Comparison of ENCODE assay signal across 3 cellular contexts in genomic region chr11:68954970-68955958, GRCh38.
A peak's percentile ranks its signal among the peaks of the same experiment; 100 is the strongest.
TF ChIP-seq lines count a peak whose summit lies in the region.

No MANE protein-coding gene starts in this region.

TF ChIP-seq in K562, 482 proteins besides CTCF, POLR2A, EP300 and RAD21 (continues in another document):
- TF ChIP-seq MTA1 (IDR thresholded peaks at IDR 0.05; ENCODE audit: borderline replicate concordance) = no peak
- peak; percentile 37 for TF ChIP-seq DACH1 (IDR thresholded peaks at IDR 0.05; ENCODE audit: partially characterized antibody)
- no peak for TF ChIP-seq PBX2 (CRISPR knock-in tag; IDR thresholded peaks at IDR 0.05; ENCODE audit: low read depth)
- TF ChIP-seq PBX2 (tag; conservative IDR thresholded peaks at IDR 0.05; ENCODE audit: low read depth) = peak; percentile 27; the same call in 1 of the 2 replicates
- TF ChIP-seq CBFA2T3 (IDR thresholded peaks at IDR 0.05) = peak; percentile 37; the same call in 1 of the 2 replicates
- TF ChIP-seq, protein P1, sequence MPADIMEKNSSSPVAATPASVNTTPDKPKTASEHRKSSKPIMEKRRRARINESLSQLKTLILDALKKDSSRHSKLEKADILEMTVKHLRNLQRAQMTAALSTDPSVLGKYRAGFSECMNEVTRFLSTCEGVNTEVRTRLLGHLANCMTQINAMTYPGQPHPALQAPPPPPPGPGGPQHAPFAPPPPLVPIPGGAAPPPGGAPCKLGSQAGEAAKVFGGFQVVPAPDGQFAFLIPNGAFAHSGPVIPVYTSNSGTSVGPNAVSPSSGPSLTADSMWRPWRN (IDR thresholded peaks at IDR 0.05; ENCODE audit: low read depth) = 0 out of 2 replicates have a peak, but pooled peaks have one; percentile 36
- TF ChIP-seq VEZF1 (CRISPR knock-in tag; IDR thresholded peaks at IDR 0.05) = 0 out of 2 replicates have a peak, but pooled peaks have one; percentile 5

TF ChIP-seq in SK-N-SH treated with all-trans-retinoic acid at 6 μM for 48 hours, 23 proteins besides CTCF, POLR2A, EP300 and RAD21:
- TF ChIP-seq ESRRG (CRISPR knock-in tag; IDR thresholded peaks at IDR 0.05) (no peak), ZNF8 (CRISPR knock-in tag; IDR thresholded peaks at IDR 0.05) (no peak), TCF4 (CRISPR knock-in tag; IDR thresholded peaks at IDR 0.05; ENCODE audit: borderline replicate concordance) (no peak), SNAI2 (CRISPR knock-in tag; IDR thresholded peaks at IDR 0.05) (no peak), POU6F1 (CRISPR knock-in tag; IDR thresholded peaks at IDR 0.05; ENCODE audit: borderline replicate concordance, low read depth) (no peak), CREB5 (CRISPR knock-in tag; IDR thresholded peaks at IDR 0.05; ENCODE audit: low read depth) (no peak), GLIS3 (CRISPR knock-in tag; IDR thresholded peaks at IDR 0.05) (no peak), PPARA (CRISPR knock-in tag; IDR thresholded peaks at IDR 0.05; ENCODE audit: borderline replicate concordance) (no peak), CSDC2 (CRISPR knock-in tag; IDR thresholded peaks at IDR 0.05) (no peak), ZC3H10 (CRISPR knock-in tag; IDR thresholded peaks at IDR 0.05) (no peak), ZNF565 (CRISPR knock-in tag; conservative IDR thresholded peaks at IDR 0.05; ENCODE audit: low read depth) (no peak), CSRNP3 (CRISPR knock-in tag; IDR thresholded peaks at IDR 0.05) (no peak), ZNF70 (CRISPR knock-in tag; IDR thresholded peaks at IDR 0.05) (no peak), RARB (CRISPR knock-in tag; IDR thresholded peaks at IDR 0.05) (no peak), ARNTL (CRISPR knock-in tag; IDR thresholded peaks at IDR 0.05; ENCODE audit: borderline replicate concordance, low read depth) (no peak), ISL1 (CRISPR knock-in tag; IDR thresholded peaks at IDR 0.05) (no peak)
- TF ChIP-seq, protein P2, sequence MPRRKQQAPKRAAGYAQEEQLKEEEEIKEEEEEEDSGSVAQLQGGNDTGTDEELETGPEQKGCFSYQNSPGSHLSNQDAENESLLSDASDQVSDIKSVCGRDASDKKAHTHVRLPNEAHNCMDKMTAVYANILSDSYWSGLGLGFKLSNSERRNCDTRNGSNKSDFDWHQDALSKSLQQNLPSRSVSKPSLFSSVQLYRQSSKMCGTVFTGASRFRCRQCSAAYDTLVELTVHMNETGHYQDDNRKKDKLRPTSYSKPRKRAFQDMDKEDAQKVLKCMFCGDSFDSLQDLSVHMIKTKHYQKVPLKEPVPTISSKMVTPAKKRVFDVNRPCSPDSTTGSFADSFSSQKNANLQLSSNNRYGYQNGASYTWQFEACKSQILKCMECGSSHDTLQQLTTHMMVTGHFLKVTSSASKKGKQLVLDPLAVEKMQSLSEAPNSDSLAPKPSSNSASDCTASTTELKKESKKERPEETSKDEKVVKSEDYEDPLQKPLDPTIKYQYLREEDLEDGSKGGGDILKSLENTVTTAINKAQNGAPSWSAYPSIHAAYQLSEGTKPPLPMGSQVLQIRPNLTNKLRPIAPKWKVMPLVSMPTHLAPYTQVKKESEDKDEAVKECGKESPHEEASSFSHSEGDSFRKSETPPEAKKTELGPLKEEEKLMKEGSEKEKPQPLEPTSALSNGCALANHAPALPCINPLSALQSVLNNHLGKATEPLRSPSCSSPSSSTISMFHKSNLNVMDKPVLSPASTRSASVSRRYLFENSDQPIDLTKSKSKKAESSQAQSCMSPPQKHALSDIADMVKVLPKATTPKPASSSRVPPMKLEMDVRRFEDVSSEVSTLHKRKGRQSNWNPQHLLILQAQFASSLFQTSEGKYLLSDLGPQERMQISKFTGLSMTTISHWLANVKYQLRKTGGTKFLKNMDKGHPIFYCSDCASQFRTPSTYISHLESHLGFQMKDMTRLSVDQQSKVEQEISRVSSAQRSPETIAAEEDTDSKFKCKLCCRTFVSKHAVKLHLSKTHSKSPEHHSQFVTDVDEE (CRISPR knock-in tag; IDR thresholded peaks at IDR 0.05) = no peak

TF ChIP-seq in HEK293T, 16 proteins besides CTCF, POLR2A, EP300 and RAD21:
- TF ChIP-seq HDGF (IDR thresholded peaks at IDR 0.05; ENCODE audit: borderline replicate concordance) = no peak
- TF ChIP-seq FOXK2 (IDR thresholded peaks at IDR 0.05) = no peak
- TF ChIP-seq SUZ12 (IDR thresholded peaks at IDR 0.05) = no peak
- TF ChIP-seq, protein P3, sequence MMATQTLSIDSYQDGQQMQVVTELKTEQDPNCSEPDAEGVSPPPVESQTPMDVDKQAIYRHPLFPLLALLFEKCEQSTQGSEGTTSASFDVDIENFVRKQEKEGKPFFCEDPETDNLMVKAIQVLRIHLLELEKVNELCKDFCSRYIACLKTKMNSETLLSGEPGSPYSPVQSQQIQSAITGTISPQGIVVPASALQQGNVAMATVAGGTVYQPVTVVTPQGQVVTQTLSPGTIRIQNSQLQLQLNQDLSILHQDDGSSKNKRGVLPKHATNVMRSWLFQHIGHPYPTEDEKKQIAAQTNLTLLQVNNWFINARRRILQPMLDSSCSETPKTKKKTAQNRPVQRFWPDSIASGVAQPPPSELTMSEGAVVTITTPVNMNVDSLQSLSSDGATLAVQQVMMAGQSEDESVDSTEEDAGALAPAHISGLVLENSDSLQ (IDR thresholded peaks at IDR 0.05) = no peak
- no peak for TF ChIP-seq FOXA1 (IDR thresholded peaks at IDR 0.05)
- TF ChIP-seq BHLHE40 (IDR thresholded peaks at IDR 0.05; ENCODE audit: borderline replicate concordance) = no peak
- TF ChIP-seq NFRKB (IDR thresholded peaks at IDR 0.05) = no peak
